In genomic region chr4:1344696-1345095, GRCh38 we compare ENCODE assay signal across 13 cellular contexts. TPM values are rescaled to one million over a fixed set of nuclear protein-coding genes. Genes with fewer than 3 reads are reported as not detected.
DNase-seq lines count a peak whose midpoint lies in the region; ATAC-seq and TF ChIP-seq lines count a peak whose summit lies in the region.
"Had no signal": no experiment of that assay in that cellular context is flagged by ENCODE, and none has a peak within 500 bp of the region (broad histone marks: within the 10 kb centered on the region; RNA-seq: fewer than 3 reads in every experiment).

No MANE protein-coding gene starts in this region.

- POLR2A ChIA-PET in activated CD4-positive, alpha-beta T cell treated with anti-CD3 and anti-CD28 coated beads for 36 hours (lab: Charles Lee), result no interaction called here
- POLR2A ChIA-PET in T-cell (lab: Charles Lee), result no interaction called here

- H3K9me3 Mint-ChIP-seq in activated CD4-positive, alpha-beta T cell treated with anti-CD3 and anti-CD28 coated beads for 36 hours (ENCODE audit: low read depth), result no peaks in the 10 kb centered on the region
- no peaks in the 10 kb centered on the region for H3K9me3 Mint-ChIP-seq in T-cell

- WGBS in esophagus squamous epithelium, 2 donors, result 43 to 66% methylated on average over 11 of the region's 12 CpGs
- WGBS in prostate gland, result 57% methylated on average over 12 of the region's 12 CpGs
- WGBS in suprapubic skin, result 84% methylated on average over 12 of the region's 12 CpGs
- 74 to 76% methylated on average over 12 of the region's 12 CpGs for WGBS in lower leg skin, 2 donors

- H3K4me3 Mint-ChIP-seq in activated CD4-positive, alpha-beta T cell treated with anti-CD3 and anti-CD28 coated beads for 36 hours, result peak overlapping the region; percentile 86
- H3K4me3 Mint-ChIP-seq in T-cell, result peak overlapping the region; percentile 86 to 90 (median 88)

- H3K27me3 Mint-ChIP-seq in activated CD4-positive, alpha-beta T cell treated with anti-CD3 and anti-CD28 coated beads for 36 hours, result no peaks in the 10 kb centered on the region
- no peaks in the 10 kb centered on the region for H3K27me3 Mint-ChIP-seq in T-cell

- peaks cover 37% of the 10 kb centered on the region for H3K4me1 Mint-ChIP-seq in activated CD4-positive, alpha-beta T cell treated with anti-CD3 and anti-CD28 coated beads for 36 hours
- peaks cover 30 to 33% (median 33%) of the 10 kb centered on the region in 3 donors for H3K4me1 Mint-ChIP-seq in T-cell

- no peak for ATAC-seq in activated CD4-positive, alpha-beta T cell treated with anti-CD3 and anti-CD28 coated beads for 36 hours
- ATAC-seq in T-cell (replicated peaks in 1 of 4) (no peak), GM19395 (IDR thresholded peaks at IDR 0.05; ENCODE audit: unreplicated experiment) (no peak)
- ATAC-seq: body of pancreas, pancreas had no signal

- TF ChIP-seq POLR2A in esophagus squamous epithelium (IDR thresholded peaks at IDR 0.05) (no peak), prostate gland (IDR thresholded peaks at IDR 0.05) (no peak), suprapubic skin (IDR thresholded peaks at IDR 0.05) (no peak), lower leg skin (IDR thresholded peaks at IDR 0.05) (no peak)

- peaks cover 18 to 42% (median 24%) of the 10 kb centered on the region in 3 donors for H3K4me1 ChIP-seq in esophagus squamous epithelium
- peaks cover 13% of the 10 kb centered on the region for H3K4me1 ChIP-seq in prostate gland (replicated peaks)
- H3K4me1 ChIP-seq in suprapubic skin, result peaks cover 37% of the 10 kb centered on the region

- H3K36me3 ChIP-seq in esophagus squamous epithelium (peaks cover 5 to 30% (median 8%) of the 10 kb centered on the region in 3 donors), prostate gland (peaks cover 0 to 6% of the 10 kb centered on the region in 2 donors), suprapubic skin (peaks cover 25% of the 10 kb centered on the region)

- no peak for TF ChIP-seq CTCF in esophagus squamous epithelium (IDR thresholded peaks at IDR 0.05)
- no peak for TF ChIP-seq CTCF in prostate gland (IDR thresholded peaks at IDR 0.05)
- TF ChIP-seq CTCF in suprapubic skin (IDR thresholded peaks at IDR 0.05), result no peak
- no peak for TF ChIP-seq CTCF in lower leg skin (IDR thresholded peaks at IDR 0.05)

- H3K4me3 ChIP-seq in esophagus squamous epithelium (no peak overlapping the region), prostate gland (no peak overlapping the region), suprapubic skin (no peak overlapping the region), lower leg skin (ENCODE audit: low read depth, poor library complexity, severe bottlenecking) (no peak overlapping the region)
- H3K4me3 ChIP-seq: body of pancreas, Peyer's patch had no signal

- CTCF ChIA-PET in activated CD4-positive, alpha-beta T cell treated with anti-CD3 and anti-CD28 coated beads for 36 hours (lab: Charles Lee), result interaction anchor here (1.6 kb wide), 1 partner anchor 12 kb away, joined by 3 read pairs; no protein-coding TSS in a partner anchor
- CTCF ChIA-PET in T-cell (lab: Charles Lee), result no interaction called here

- H3K9me3 ChIP-seq in esophagus squamous epithelium (no peaks in the 10 kb centered on the region), prostate gland (no peaks in the 10 kb centered on the region), suprapubic skin (no peaks in the 10 kb centered on the region)
- H3K9me3 ChIP-seq: body of pancreas, pancreas, Peyer's patch had no signal

- peaks cover 25% of the 10 kb centered on the region for H3K36me3 Mint-ChIP-seq in activated CD4-positive, alpha-beta T cell treated with anti-CD3 and anti-CD28 coated beads for 36 hours (ENCODE audit: low read depth)
- peaks cover 11% of the 10 kb centered on the region for H3K36me3 Mint-ChIP-seq in T-cell

- H3K27me3 ChIP-seq in esophagus squamous epithelium, result no peaks in the 10 kb centered on the region
- H3K27me3 ChIP-seq in prostate gland (replicated peaks; ENCODE audit: insufficient read depth), result no peaks in the 10 kb centered on the region
- no peaks in the 10 kb centered on the region for H3K27me3 ChIP-seq in suprapubic skin
- H3K27me3 ChIP-seq: body of pancreas, pancreas, Peyer's patch had no signal

- intact Hi-C loops in activated CD4-positive, alpha-beta T cell treated with anti-CD3 and anti-CD28 coated beads for 36 hours (cut with DNase I, micrococcal nuclease), result loop anchor here (5.0 kb wide), 2 partner anchors 142 to 1618 kb away; partner anchors contain the start of genes GRK4 (in 1 of the 2) and NOP14 (in 1 of the 2)
- intact Hi-C loops in esophagus squamous epithelium (cut with DNase I) (loop anchor here (5.0 kb wide), 3 partner anchors 37 to 92 kb away; no protein-coding TSS in a partner anchor), prostate gland (cut with DNase I) (loop anchor here (5.0 kb wide), 2 partner anchors 52 to 177 kb away; no protein-coding TSS in a partner anchor), lower leg skin (cut with DNase I; ENCODE audit: low total_unique reads) (loop anchor here (5.0 kb wide), 1 partner anchor 97 kb away; the partner anchor contains the start of gene CTBP1)

- no peak for TF ChIP-seq EP300 in suprapubic skin (IDR thresholded peaks at IDR 0.05)

- H3K27ac ChIP-seq in esophagus squamous epithelium (peak overlapping the region in 3 of 4 donors; percentile 95 to 100 (median 100)), prostate gland (peak overlapping the region; percentile 24 to 56), suprapubic skin (no peak overlapping the region)
- H3K27ac ChIP-seq: pancreas, Peyer's patch had no signal

- DNase-seq in activated CD4-positive, alpha-beta T cell treated with anti-CD3 and anti-CD28 coated beads for 36 hours, result no peak
- no peak for DNase-seq in activated CD4-positive, alpha-beta T cell treated with anti-CD3 and anti-CD28 coated beads for 48 hours
- DNase-seq in T-cell (no peak), esophagus squamous epithelium (lab: John Stamatoyannopoulos, UW) (no peak), prostate gland (ENCODE audit: low spot score) (peak; percentile 55), suprapubic skin (ENCODE audit: low spot score in 2 of 2) (no peak), lower leg skin (ENCODE audit: low spot score in 2 of 2) (no peak)
- DNase-seq: activated CD4-positive, alpha-beta T cell treated with anti-CD3 and anti-CD28 coated beads, Interleukin-2, amount 50 U/mL, for 1 hour; body of pancreas; NCI-H2171; Peyer's patch had no signal

- H3K27ac Mint-ChIP-seq in activated CD4-positive, alpha-beta T cell treated with anti-CD3 and anti-CD28 coated beads for 36 hours, result peak overlapping the region; percentile 65
- H3K27ac Mint-ChIP-seq in T-cell, result peak overlapping the region; percentile 83 to 88

RNA-seq across cellular contexts. Expression of gene UVSSA, which starts 2.3 kb away (rescaled TPM):
- 10 to 100 TPM; 14.8 to 18.1 TPM for total RNA-seq in activated CD4-positive, alpha-beta T cell treated with anti-CD3 and anti-CD28 coated beads for 36 hours
- 10 to 100 TPM; 39.9 to 53.7 (median 42.7) TPM for total RNA-seq in T-cell
- total RNA-seq in esophagus squamous epithelium, result 10 to 100 TPM in 3 of 4 donors, 1 to 10 TPM in 1; 7.2 to 12.8 (median 11.5) TPM
- total RNA-seq in prostate gland, result 10 to 100 TPM; 20.8 to 47.9 TPM
- 100 to 1,000 TPM in 1 of 4 donors, 10 to 100 TPM in 3; 16.2 to 107 (median 24.9) TPM for total RNA-seq in suprapubic skin
- 10 to 100 TPM; 18.2 to 57.4 (median 25.7) TPM for total RNA-seq in lower leg skin

RNA-seq across cellular contexts. Expression of gene MAEA, which starts 55.0 kb away (rescaled TPM):
- total RNA-seq in activated CD4-positive, alpha-beta T cell treated with anti-CD3 and anti-CD28 coated beads for 36 hours, result 10 to 100 TPM; 38.9 to 40.4 TPM
- 100 to 1,000 TPM in 2 of 5 donors, 10 to 100 TPM in 3; 62.3 to 114 (median 87.2) TPM for total RNA-seq in T-cell
- 10 to 100 TPM; 56.6 to 78.7 (median 67.5) TPM for total RNA-seq in esophagus squamous epithelium
- 100 to 1,000 TPM in 1 of 2 donors, 10 to 100 TPM in 1; 76.0 to 110 TPM for total RNA-seq in prostate gland
- total RNA-seq in suprapubic skin, result 100 to 1,000 TPM in 1 of 4 donors, 10 to 100 TPM in 3; 58.7 to 112 (median 69.5) TPM
- total RNA-seq in lower leg skin, result 100 to 1,000 TPM in 1 of 4 donors, 10 to 100 TPM in 3; 79.6 to 124 (median 89.4) TPM
